In genomic region chr5:176658007-176658599, GRCh38 we compare ENCODE assay signal across 8 cellular contexts. TPM values are rescaled to one million over a fixed set of nuclear protein-coding genes. Genes with fewer than 3 reads are reported as not detected.
DNase-seq lines count a peak whose midpoint lies in the region; ATAC-seq and TF ChIP-seq lines count a peak whose summit lies in the region.

No MANE protein-coding gene starts in this region.

- H3K36me3 Mint-ChIP-seq in activated CD4-positive, alpha-beta T cell treated with anti-CD3 and anti-CD28 coated beads, Interleukin-2, amount 10 ng/mL, durations not matched to agents 24 days and 14 days (ENCODE audit: low read depth) = peaks cover 20% of the 10 kb centered on the region

- H3K4me1 Mint-ChIP-seq in activated CD4-positive, alpha-beta T cell treated with anti-CD3 and anti-CD28 coated beads, Interleukin-2, amount 10 ng/mL, durations not matched to agents 24 days and 14 days = peaks cover 38% of the 10 kb centered on the region

- H3K4me3 Mint-ChIP-seq in activated CD4-positive, alpha-beta T cell treated with anti-CD3 and anti-CD28 coated beads, Interleukin-2, amount 10 ng/mL, durations not matched to agents 24 days and 14 days = peak overlapping the region; percentile 77

- TF ChIP-seq CTCF in GM10248 (IDR thresholded peaks at IDR 0.05; ENCODE audit: control extremely low read depth, extremely low read depth, low read depth, missing control alignments) (peak; percentile 91), coronary artery (IDR thresholded peaks at IDR 0.05) (peak; percentile 62), lower leg skin (IDR thresholded peaks at IDR 0.05) (no peak)

- no peak overlapping the region for H3K27ac Mint-ChIP-seq in activated CD4-positive, alpha-beta T cell treated with anti-CD3 and anti-CD28 coated beads, Interleukin-2, amount 10 ng/mL, durations not matched to agents 24 days and 14 days

- POLR2A ChIA-PET in GM10248 (lab: Yijun Ruan, JAX) = no interaction called here

- H3K4me3 ChIP-seq in coronary artery (no peak overlapping the region), lower leg skin (ENCODE audit: low read depth, poor library complexity, severe bottlenecking) (no peak overlapping the region)

- 38 to 45% methylated on average over 14 of the region's 14 CpGs for WGBS in lower leg skin, 2 donors

- H3K9me3 Mint-ChIP-seq in activated CD4-positive, alpha-beta T cell treated with anti-CD3 and anti-CD28 coated beads, Interleukin-2, amount 10 ng/mL, durations not matched to agents 24 days and 14 days = peaks cover 4% of the 10 kb centered on the region

- intact Hi-C loops in activated CD4-positive, alpha-beta T cell treated with anti-CD3 and anti-CD28 coated beads, Interleukin-2, amount 10 ng/mL, durations not matched to agents 24 days and 14 days (cut with micrococcal nuclease) = loop anchor here (1.0 to 10.0 kb wide), 3 partner anchors 157 to 454 kb away; partner anchors contain the start of gene UNC5A
- intact Hi-C loops in lower leg skin (cut with DNase I; ENCODE audit: low total_unique reads) = no loop called here

- ATAC-seq in HG02884 (IDR thresholded peaks at IDR 0.05; ENCODE audit: unreplicated experiment) (peak; percentile 47), HG03025 (IDR thresholded peaks at IDR 0.05; ENCODE audit: low FRiP score, unreplicated experiment) (no peak)

- DNase-seq in GM10248 (ENCODE audit: extremely low spot score) (peak; percentile 74), NCI-H2227 (lab: John Stamatoyannopoulos, UW; ENCODE audit: unreplicated experiment) (peak; percentile 68), coronary artery (ENCODE audit: low spot score) (no peak), lower leg skin (ENCODE audit: low spot score in 2 of 2) (peak; percentile 55 to 92)
- DNase-seq in activated CD4-positive, alpha-beta T cell treated with anti-CD3 and anti-CD28 coated beads, Interleukin-2, amount 10 ng/mL, durations not matched to agents 24 days and 14 days = peak; percentile 90
- DNase-seq in stimulated activated CD8-positive, alpha-beta memory T cell treated with anti-CD3 and anti-CD28 coated beads, Interleukin-12 subunit alpha, Interleukin-12 subunit beta, amount 100 ng/mL, for 24 hours (ENCODE audit: extremely low read depth) = peak; percentile 28

- CTCF ChIA-PET in GM10248 (lab: Yijun Ruan, JAX) = interaction anchor here (0.7 to 7.8 kb wide), 26 partner anchors 10 to 796 kb away, joined by 3 to 158 read pairs (median 3); partner anchors contain the start of genes CDHR2, EIF4E1B, FGFR4 and SNCB

- no peak for TF ChIP-seq POLR2A in lower leg skin (IDR thresholded peaks at IDR 0.05)

- H3K27ac ChIP-seq in coronary artery = no peak overlapping the region

- peaks cover 4% of the 10 kb centered on the region for H3K27me3 Mint-ChIP-seq in activated CD4-positive, alpha-beta T cell treated with anti-CD3 and anti-CD28 coated beads, Interleukin-2, amount 10 ng/mL, durations not matched to agents 24 days and 14 days

RNA-seq across cellular contexts. Expression of gene TSPAN17, which starts 10.8 kb away (rescaled TPM):
- total RNA-seq in activated CD4-positive, alpha-beta T cell treated with anti-CD3 and anti-CD28 coated beads, Interleukin-2, amount 10 ng/mL, durations not matched to agents 24 days and 14 days = 29.3 and 32.0 TPM in 2 replicates
- 10 to 100 TPM; 12.1 to 24.1 (median 15.6) TPM for total RNA-seq in lower leg skin

RNA-seq across cellular contexts. Expression of gene EIF4E1B, which starts 27.6 kb away (rescaled TPM):
- total RNA-seq in activated CD4-positive, alpha-beta T cell treated with anti-CD3 and anti-CD28 coated beads, Interleukin-2, amount 10 ng/mL, durations not matched to agents 24 days and 14 days = not detected in 2 replicates
- not detected for total RNA-seq in lower leg skin

RNA-seq across cellular contexts. Expression of gene SNCB, which starts 27.8 kb away (rescaled TPM):
- not detected in 2 replicates for total RNA-seq in activated CD4-positive, alpha-beta T cell treated with anti-CD3 and anti-CD28 coated beads, Interleukin-2, amount 10 ng/mL, durations not matched to agents 24 days and 14 days
- not detected for total RNA-seq in lower leg skin

RNA-seq across cellular contexts. Expression of gene GPRIN1, which starts 48.1 kb away (rescaled TPM):
- 3.7 TPM in 2 replicates for total RNA-seq in activated CD4-positive, alpha-beta T cell treated with anti-CD3 and anti-CD28 coated beads, Interleukin-2, amount 10 ng/mL, durations not matched to agents 24 days and 14 days
- total RNA-seq in lower leg skin = 1 to 10 TPM in 3 of 4 donors, under 1 TPM in 1; 0.72 to 1.7 (median 1.5) TPM

Comparison
In these comparisons a context has a peak if more than half of its experiments do, and no peak if none do; other contexts are left out.
1. CTCF ChIP-seq: peak in GM10248 (single experiment) and coronary artery (single experiment); none in lower leg skin (0 of 3).